In the genomic region with DNA sequence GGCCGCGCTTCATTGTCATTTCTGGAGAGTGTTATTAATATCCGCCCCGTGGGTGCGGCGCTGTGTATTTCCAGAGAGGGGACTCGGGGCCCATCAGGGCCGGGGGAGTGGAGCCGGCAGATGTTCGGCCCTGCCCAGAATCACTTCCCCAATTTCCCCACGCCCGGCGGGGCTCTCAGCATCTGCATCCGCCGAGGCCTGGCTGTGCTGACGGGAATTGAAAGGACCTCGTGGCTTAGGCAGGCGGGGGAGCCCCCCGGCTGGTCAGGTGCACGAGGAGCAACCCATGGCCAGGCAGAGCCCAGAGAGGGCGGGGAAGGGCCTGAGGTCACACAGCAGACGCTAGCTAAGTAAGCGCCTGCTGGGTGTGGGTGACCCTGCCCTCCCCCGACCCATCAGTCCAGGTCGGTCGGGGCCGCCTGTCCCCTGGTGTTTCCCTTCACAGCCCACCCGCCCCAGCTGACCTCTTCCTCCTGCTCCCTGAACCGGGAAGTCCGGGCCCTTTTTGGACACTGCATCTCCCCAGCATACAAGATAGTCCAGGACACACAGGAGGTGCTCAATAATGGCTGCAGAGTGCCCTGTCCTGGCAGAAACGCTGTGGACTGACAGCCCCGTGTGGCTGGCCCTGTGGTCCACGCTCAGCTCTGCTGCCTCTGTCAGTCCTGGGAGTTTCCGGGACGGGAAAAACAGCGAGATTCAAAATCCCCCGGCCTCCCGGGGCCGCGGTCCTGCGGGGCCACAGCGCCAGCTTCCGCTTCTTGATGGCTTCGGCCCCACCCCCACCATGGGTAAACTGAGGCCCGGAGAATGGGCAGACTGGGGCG, we compare ENCODE assay signal across 9 cellular contexts. TPM values are rescaled to one million over a fixed set of nuclear protein-coding genes. Genes with fewer than 3 reads are reported as not detected.
DNase-seq lines count a peak whose midpoint lies in the region; ATAC-seq and TF ChIP-seq lines count a peak whose summit lies in the region.
"Had no signal": no experiment of that assay in that cellular context is flagged by ENCODE, and none has a peak within 500 bp of the region (broad histone marks: within the 10 kb centered on the region; RNA-seq: fewer than 3 reads in every experiment).

No MANE protein-coding gene starts in this region.

- DNase-seq in GM10248 (ENCODE audit: extremely low spot score) (peak; percentile 91), HL-60 (ENCODE audit: low read depth in 1 of 2, low spot score in 1 of 2) (peak in 1 of 2 experiments; percentile 92), hepatocyte (ENCODE audit: low spot score) (peak; percentile 10), T-helper 1 cell (no peak), MG63 (no peak)
- no peak for DNase-seq in activated CD4-positive, alpha-beta T cell treated with anti-CD3 and anti-CD28 coated beads, Interleukin-2, amount 10 ng/mL, durations not matched to agents 24 days and 14 days
- DNase-seq in activated effector memory CD4-positive, alpha-beta T cell treated with Interleukin-2 at 50 U/mL for 16 hours, result no peak

- H4K20me1 ChIP-seq in hepatocyte (ENCODE audit: insufficient read depth, poor library complexity, severe bottlenecking), result peaks cover 37% of the 10 kb centered on the region

- no peaks in the 10 kb centered on the region for H3K9me2 ChIP-seq in hepatocyte (replicated peaks; ENCODE audit: insufficient read depth)

- peaks cover 59% of the 10 kb centered on the region for H3K4me1 ChIP-seq in hepatocyte (ENCODE audit: insufficient read depth)

- no peak overlapping the region for H3K4me3 ChIP-seq in HL-60 (replicated peaks; ENCODE audit: insufficient read depth, low read length)
- H3K4me3 ChIP-seq in hepatocyte, result no peak overlapping the region
- H3K4me3 ChIP-seq in MG63, result no peak overlapping the region

- H3K27ac ChIP-seq in HL-60 (replicated peaks), result peak overlapping the region; percentile 21; the same call in 1 of the 2 replicates
- H3K27ac ChIP-seq in hepatocyte, result peak overlapping the region; percentile 78

- peaks cover 1% of the 10 kb centered on the region for H3K4me1 Mint-ChIP-seq in activated CD4-positive, alpha-beta T cell treated with anti-CD3 and anti-CD28 coated beads, Interleukin-2, amount 10 ng/mL, durations not matched to agents 24 days and 14 days

- intact Hi-C loops in activated CD4-positive, alpha-beta T cell treated with anti-CD3 and anti-CD28 coated beads, Interleukin-2, amount 10 ng/mL, durations not matched to agents 24 days and 14 days (cut with micrococcal nuclease), result no loop called here

- TF ChIP-seq CTCF in GM10248 (IDR thresholded peaks at IDR 0.05; ENCODE audit: control extremely low read depth, extremely low read depth, low read depth, missing control alignments) (no peak), HL-60 (IDR thresholded peaks at IDR 0.05; ENCODE audit: insufficient read depth, low read length) (no peak), hepatocyte (IDR thresholded peaks at IDR 0.05; ENCODE audit: poor library complexity) (no peak)

- H3K9me3 Mint-ChIP-seq in activated CD4-positive, alpha-beta T cell treated with anti-CD3 and anti-CD28 coated beads, Interleukin-2, amount 10 ng/mL, durations not matched to agents 24 days and 14 days, result no peaks in the 10 kb centered on the region

- no peak overlapping the region for H2AFZ ChIP-seq in hepatocyte

- H3K27ac Mint-ChIP-seq in activated CD4-positive, alpha-beta T cell treated with anti-CD3 and anti-CD28 coated beads, Interleukin-2, amount 10 ng/mL, durations not matched to agents 24 days and 14 days, result no peak overlapping the region

- peak; percentile 63 for ATAC-seq in GM21515 (IDR thresholded peaks at IDR 0.05; ENCODE audit: unreplicated experiment)

- peaks cover 92% of the 10 kb centered on the region for H3K79me2 ChIP-seq in hepatocyte

- no peak overlapping the region for H3K4me3 Mint-ChIP-seq in activated CD4-positive, alpha-beta T cell treated with anti-CD3 and anti-CD28 coated beads, Interleukin-2, amount 10 ng/mL, durations not matched to agents 24 days and 14 days

- 90% methylated on average over 38 of the region's 46 CpGs for WGBS in hepatocyte (ENCODE audit: low lambda C conversion rate, missing lambda C conversion rate)

- H3K4me2 ChIP-seq in hepatocyte, result no peak overlapping the region

- H3K9me3 ChIP-seq in hepatocyte (ENCODE audit: low read depth), result no peaks in the 10 kb centered on the region
- H3K9me3 ChIP-seq in MG63, result no peaks in the 10 kb centered on the region

- no peaks in the 10 kb centered on the region for H3K36me3 ChIP-seq in hepatocyte (replicated peaks; ENCODE audit: insufficient read depth, low read depth)
- no peaks in the 10 kb centered on the region for H3K36me3 ChIP-seq in MG63

- peaks cover 3% of the 10 kb centered on the region for H3K36me3 Mint-ChIP-seq in activated CD4-positive, alpha-beta T cell treated with anti-CD3 and anti-CD28 coated beads, Interleukin-2, amount 10 ng/mL, durations not matched to agents 24 days and 14 days (ENCODE audit: low read depth)

- POLR2A ChIA-PET in GM10248 (lab: Yijun Ruan, JAX), result interaction anchor here (0.9 to 1.3 kb wide), 2 partner anchors 14 to 15 kb away, joined by 3 to 8 read pairs; no protein-coding TSS in a partner anchor

- no peaks in the 10 kb centered on the region for H3K27me3 ChIP-seq in HL-60 (ENCODE audit: insufficient read depth, poor library complexity, severe bottlenecking)
- no peaks in the 10 kb centered on the region for H3K27me3 ChIP-seq in hepatocyte
- no peaks in the 10 kb centered on the region for H3K27me3 ChIP-seq in MG63

- H3K27me3 Mint-ChIP-seq in activated CD4-positive, alpha-beta T cell treated with anti-CD3 and anti-CD28 coated beads, Interleukin-2, amount 10 ng/mL, durations not matched to agents 24 days and 14 days, result no peaks in the 10 kb centered on the region

- CTCF ChIA-PET in GM10248 (lab: Yijun Ruan, JAX), result interaction anchor here (1.1 to 2.5 kb wide), 5 partner anchors 10 to 34 kb away, joined by 3 to 10 read pairs (median 7); no protein-coding TSS in a partner anchor

RNA-seq across cellular contexts. Expression of a gene that starts 22.1 kb away (rescaled TPM):
- 95.9 and 122 TPM in 2 replicates for total RNA-seq in hepatocyte
- 180 and 203 TPM in 2 replicates for polyA plus RNA-seq in hepatocyte
- total RNA-seq in MG63 (2014; rRNA removed; shearing (Covaris generic); ENCODE audit: low replicate concordance), result 1.0 and 6.6 TPM in 2 replicates
- total RNA-seq in activated CD4-positive, alpha-beta T cell treated with anti-CD3 and anti-CD28 coated beads, Interleukin-2, amount 10 ng/mL, durations not matched to agents 24 days and 14 days, result 35.6 and 36.6 TPM in 2 replicates

RNA-seq across cellular contexts. Expression of a gene that starts 30.8 kb away (rescaled TPM):
- 1.3 and 1.4 TPM in 2 replicates for total RNA-seq in hepatocyte
- 2.1 and 4.2 TPM in 2 replicates for polyA plus RNA-seq in hepatocyte
- not detected in 2 replicates for total RNA-seq in MG63 (2014; rRNA removed; shearing (Covaris generic); ENCODE audit: low replicate concordance)
- total RNA-seq in activated CD4-positive, alpha-beta T cell treated with anti-CD3 and anti-CD28 coated beads, Interleukin-2, amount 10 ng/mL, durations not matched to agents 24 days and 14 days, result 12.9 and 16.8 TPM in 2 replicates

RNA-seq across cellular contexts. Expression of a gene that starts 34.9 kb away (rescaled TPM):
- 42.2 and 44.1 TPM in 2 replicates for total RNA-seq in hepatocyte
- polyA plus RNA-seq in hepatocyte, result 86.6 and 88.2 TPM in 2 replicates
- total RNA-seq in MG63 (2014; rRNA removed; shearing (Covaris generic); ENCODE audit: low replicate concordance), result 6.4 and 9.5 TPM in 2 replicates
- 86.8 and 91.5 TPM in 2 replicates for total RNA-seq in activated CD4-positive, alpha-beta T cell treated with anti-CD3 and anti-CD28 coated beads, Interleukin-2, amount 10 ng/mL, durations not matched to agents 24 days and 14 days

RNA-seq across cellular contexts. Expression of a gene that starts 36.2 kb away (rescaled TPM):
- total RNA-seq in hepatocyte, result 57.8 and 60.0 TPM in 2 replicates
- polyA plus RNA-seq in hepatocyte, result 160 and 169 TPM in 2 replicates
- 37.8 and 61.8 TPM in 2 replicates for total RNA-seq in MG63 (2014; rRNA removed; shearing (Covaris generic); ENCODE audit: low replicate concordance)
- 104 and 111 TPM in 2 replicates for total RNA-seq in activated CD4-positive, alpha-beta T cell treated with anti-CD3 and anti-CD28 coated beads, Interleukin-2, amount 10 ng/mL, durations not matched to agents 24 days and 14 days

RNA-seq across cellular contexts. Expression of a gene that starts 52.3 kb away (rescaled TPM):
- total RNA-seq in hepatocyte, result 0.30 and 0.64 TPM in 2 replicates
- polyA plus RNA-seq in hepatocyte, result 0.48 and 0.49 TPM in 2 replicates
- not detected in 2 replicates for total RNA-seq in MG63 (2014; rRNA removed; shearing (Covaris generic); ENCODE audit: low replicate concordance)
- 0.07 TPM in 1 of 2 replicates, not detected in the other for total RNA-seq in activated CD4-positive, alpha-beta T cell treated with anti-CD3 and anti-CD28 coated beads, Interleukin-2, amount 10 ng/mL, durations not matched to agents 24 days and 14 days
- total RNA-seq: activated CD8-positive, alpha-beta memory T cell treated with anti-CD3 and anti-CD28 coated beads for 36 hours had no signal

Comparison
In these comparisons a context has a peak if more than half of its experiments do, and no peak if none do; other contexts are left out.
1. DNase-seq: peak in GM10248 (single experiment) and hepatocyte (single experiment); none in T-helper 1 cell (0 of 5), MG63 (single experiment), activated CD4-positive, alpha-beta T cell treated with anti-CD3 and anti-CD28 coated beads, Interleukin-2, amount 10 ng/mL, durations not matched to agents 24 days and 14 days (single experiment) and activated effector memory CD4-positive, alpha-beta T cell treated with Interleukin-2 at 50 U/mL for 16 hours (single experiment).